1 cellular context compared by ENCODE assay signal in genomic region chr10:70441877-70442205, GRCh38.
TF ChIP-seq lines count a peak whose summit lies in the region.

No MANE protein-coding gene starts in this region.

TF ChIP-seq in IMR-90, 13 proteins besides CTCF, POLR2A, EP300 and RAD21:
- TF ChIP-seq CEBPB (IDR thresholded peaks at IDR 0.05; ENCODE audit: low read depth, low read length) = no peak
- no peak for TF ChIP-seq USF2 (IDR thresholded peaks at IDR 0.05; ENCODE audit: low read depth, low read length)
- no peak for TF ChIP-seq NFE2L2 (IDR thresholded peaks at IDR 0.05; ENCODE audit: low read depth, low read length)
